In the genomic region with DNA sequence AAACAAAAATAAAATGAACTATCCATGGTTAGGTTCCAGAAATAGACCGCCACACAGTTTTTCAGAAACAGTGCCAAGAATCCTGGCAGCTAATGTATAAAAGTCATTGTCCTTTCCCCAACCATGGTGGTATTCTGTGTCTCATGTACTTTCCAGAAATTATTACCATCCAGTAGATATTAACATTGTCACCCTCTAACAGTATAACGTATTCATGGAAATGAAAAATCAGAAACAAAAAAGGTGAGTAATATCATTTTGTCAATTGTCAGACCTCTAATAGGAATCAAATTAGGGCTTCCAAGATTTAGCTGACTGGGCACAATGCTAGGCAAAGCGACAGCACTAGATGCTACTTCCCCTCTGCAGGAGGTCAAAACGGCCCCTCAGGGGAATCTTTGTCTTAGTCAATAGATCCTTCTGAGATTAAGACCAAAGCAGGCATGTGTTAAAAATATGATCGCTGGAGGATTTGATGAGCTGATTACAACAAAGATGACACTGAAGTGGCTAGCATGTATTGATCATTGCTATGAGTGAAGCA, we compare ENCODE assay signal across 19 cellular contexts.
"Had no signal": no experiment of that assay in that cellular context is flagged by ENCODE, and none has a peak within 500 bp of the region (broad histone marks: within the 10 kb centered on the region; RNA-seq: fewer than 3 reads in every experiment).

No MANE protein-coding gene starts in this region.

- H3K4me2 ChIP-seq: neural progenitor cell had no signal

- H3K36me3 ChIP-seq: neural progenitor cell had no signal

- H3K4me1 Mint-ChIP-seq: naive thymus-derived CD8-positive, alpha-beta T cell had no signal

- H3K27ac ChIP-seq: neural progenitor cell, VCaP had no signal

- H3K27me3 ChIP-seq: neural progenitor cell had no signal

- ATAC-seq: activated CD4-positive, CD25-positive, alpha-beta regulatory T cell treated with anti-CD3 and anti-CD28 coated beads, Interleukin-2, amount 50 U/mL, for 24 hours; activated CD8-positive, alpha-beta memory T cell treated with anti-CD3 and anti-CD28 coated beads, Interleukin-2, amount 10 ng/mL, durations not matched to agents 7 days and 5 days; activated CD8-positive, alpha-beta T cell treated with anti-CD3 and anti-CD28 coated beads for 36 hours; activated naive CD4-positive, alpha-beta T cell treated with anti-CD3 and anti-CD28 coated beads, Interleukin-2, amount 50 U/mL, for 72 hours; left lobe of liver; naive thymus-derived CD8-positive, alpha-beta T cell; stimulated activated naive CD8-positive, alpha-beta T cell treated with anti-CD3 and anti-CD28 coated beads, Interleukin-15, amount 100 ng/mL, for 72 hours had no signal

- H3K27me3 Mint-ChIP-seq: activated CD4-positive, alpha-beta T cell treated with anti-CD3 and anti-CD28 coated beads, Interleukin-2, amount 10 ng/mL, durations not matched to agents 7 days and 5 days; activated CD8-positive, alpha-beta T cell treated with anti-CD3 and anti-CD28 coated beads for 36 hours; dendritic cell treated with granulocyte-macrophage colony-stimulating factor and Interleukin-4, amounts not matched to agents 40 ng/mL and 50 ng/mL, for 4 days; stimulated activated naive CD8-positive, alpha-beta T cell treated with anti-CD3 and anti-CD28 coated beads, Interleukin-15, amount 100 ng/mL, for 72 hours had no signal

- H3K9me3 Mint-ChIP-seq: activated CD4-positive, alpha-beta T cell treated with anti-CD3 and anti-CD28 coated beads, Interleukin-2, amount 10 ng/mL, durations not matched to agents 7 days and 5 days; activated CD8-positive, alpha-beta T cell treated with anti-CD3 and anti-CD28 coated beads for 36 hours; activated naive CD4-positive, alpha-beta T cell treated with anti-CD3 and anti-CD28 coated beads, Interleukin-2, amount 50 U/mL, for 72 hours; brain; dendritic cell treated with granulocyte-macrophage colony-stimulating factor and Interleukin-4, amounts not matched to agents 40 ng/mL and 50 ng/mL, for 4 days; mesothelial cell of epicardium; naive thymus-derived CD8-positive, alpha-beta T cell; neural progenitor cell; stimulated activated naive CD8-positive, alpha-beta T cell treated with anti-CD3 and anti-CD28 coated beads, Interleukin-15, amount 100 ng/mL, for 72 hours; type B pancreatic cell had no signal

- H3K9ac ChIP-seq: neural progenitor cell had no signal

- H3K36me3 Mint-ChIP-seq: activated CD8-positive, alpha-beta memory T cell treated with anti-CD3 and anti-CD28 coated beads, Interleukin-2, amount 10 ng/mL, durations not matched to agents 7 days and 5 days; activated naive CD4-positive, alpha-beta T cell treated with anti-CD3 and anti-CD28 coated beads, Interleukin-2, amount 50 U/mL, for 72 hours; brain; mesothelial cell of epicardium; naive thymus-derived CD8-positive, alpha-beta T cell; neural progenitor cell; type B pancreatic cell had no signal

- H2AFZ ChIP-seq: neural progenitor cell had no signal

- H3K4me3 ChIP-seq: neural progenitor cell had no signal

- DNase-seq: activated CD4-positive, alpha-beta T cell treated with anti-CD3 and anti-CD28 coated beads, Interleukin-2, amount 10 ng/mL, durations not matched to agents 7 days and 5 days; activated CD8-positive, alpha-beta memory T cell treated with anti-CD3 and anti-CD28 coated beads, Interleukin-2, amount 10 ng/mL, durations not matched to agents 7 days and 5 days; activated CD8-positive, alpha-beta T cell treated with anti-CD3 and anti-CD28 coated beads for 36 hours; aorta; effector CD8-positive, alpha-beta T cell; foreskin fibroblast; naive thymus-derived CD8-positive, alpha-beta T cell; retina; stimulated activated CD4-positive, alpha-beta T cell treated with anti-CD3 and anti-CD28 coated beads, Interleukin-4, amount 100 ng/mL, for 24 hours; stimulated activated naive CD8-positive, alpha-beta T cell treated with anti-CD3 and anti-CD28 coated beads, Interleukin-15, amount 100 ng/mL, for 72 hours had no signal

- H3K4me3 Mint-ChIP-seq: activated CD4-positive, alpha-beta T cell treated with anti-CD3 and anti-CD28 coated beads, Interleukin-2, amount 10 ng/mL, durations not matched to agents 7 days and 5 days; activated CD8-positive, alpha-beta memory T cell treated with anti-CD3 and anti-CD28 coated beads, Interleukin-2, amount 10 ng/mL, durations not matched to agents 7 days and 5 days; activated CD8-positive, alpha-beta T cell treated with anti-CD3 and anti-CD28 coated beads for 36 hours; brain; dendritic cell treated with granulocyte-macrophage colony-stimulating factor and Interleukin-4, amounts not matched to agents 40 ng/mL and 50 ng/mL, for 4 days; mesothelial cell of epicardium; naive thymus-derived CD8-positive, alpha-beta T cell; neural progenitor cell; stimulated activated naive CD8-positive, alpha-beta T cell treated with anti-CD3 and anti-CD28 coated beads, Interleukin-15, amount 100 ng/mL, for 72 hours; type B pancreatic cell had no signal
